13 cellular contexts compared by ENCODE assay signal in the genomic region with DNA sequence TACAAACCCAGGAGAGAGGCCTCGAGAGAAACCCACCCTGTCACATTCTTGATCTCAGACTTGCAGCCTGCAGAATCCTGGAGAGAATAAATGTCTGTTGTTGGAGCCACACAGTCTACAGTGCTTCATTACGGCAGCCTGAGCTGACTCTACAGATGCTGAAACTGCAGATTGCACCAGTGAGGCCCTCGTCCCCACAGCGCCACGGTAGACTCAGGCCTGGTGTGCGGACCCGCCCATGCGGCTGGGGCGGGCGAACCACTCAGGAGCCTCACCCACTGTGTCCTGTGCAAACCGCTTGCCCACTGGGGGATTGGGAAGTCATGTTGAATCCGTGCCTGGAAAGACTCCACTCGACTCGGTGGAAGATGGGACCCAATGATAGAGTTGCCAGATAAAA.
A peak's percentile ranks its signal among the peaks of the same experiment; 100 is the strongest.
DNase-seq lines count a peak whose midpoint lies in the region; ATAC-seq and TF ChIP-seq lines count a peak whose summit lies in the region.
"Had no signal": no experiment of that assay in that cellular context is flagged by ENCODE, and none has a peak within 500 bp of the region (broad histone marks: within the 10 kb centered on the region; RNA-seq: fewer than 3 reads in every experiment).

No MANE protein-coding gene starts in this region.

- DNase-seq in left ventricle myocardium inferior (no peak), Right ventricle myocardium inferior (ENCODE audit: missing footprints) (no peak), endodermal cell (peak; percentile 20), sciatic nerve (ENCODE audit: low spot score) (peak; percentile 49), cortex of kidney (lab: John Stamatoyannopoulos, UW) (no peak), SW480 (ENCODE audit: low spot score) (no peak)
- DNase-seq: C1 segment of cervical spinal cord; Calu3; CD4-positive, alpha-beta T cell; DMS 273 treated with DMSO at 0.1 percent for 48 hours had no signal

- H3K4me3 ChIP-seq in left ventricle myocardium inferior, result no peak overlapping the region
- H3K4me3 ChIP-seq in endodermal cell (ENCODE audit: low read length), result no peak overlapping the region
- H3K4me3 ChIP-seq: HAP-1 had no signal

- H3K27me3 ChIP-seq in left ventricle myocardium inferior (ENCODE audit: low read depth), result peaks cover 8% of the 10 kb centered on the region
- H3K27me3 ChIP-seq in endodermal cell (ENCODE audit: control insufficient read depth, insufficient read depth, low read length, poor library complexity, severe bottlenecking), result no peaks in the 10 kb centered on the region

- TF ChIP-seq CTCF in left ventricle myocardium inferior (IDR thresholded peaks at IDR 0.05; ENCODE audit: borderline replicate concordance), result no peak
- TF ChIP-seq CTCF in endodermal cell (conservative IDR thresholded peaks at IDR 0.05), result no peak

- no peaks in the 10 kb centered on the region for H3K36me3 Mint-ChIP-seq in endodermal cell (ENCODE audit: low read depth)

- H3K9ac ChIP-seq in endodermal cell (ENCODE audit: extremely low read depth, low read length, poor library complexity, severe bottlenecking), result no peak overlapping the region

- intact Hi-C loops in left ventricle myocardium inferior (cut with micrococcal nuclease), result no loop called here
- intact Hi-C loops in Right ventricle myocardium inferior (cut with DNase I), result no loop called here
- intact Hi-C loops in sciatic nerve (cut with DNase I), result loop anchor here (5.0 kb wide), 1 partner anchor 962 kb away; no protein-coding TSS in a partner anchor

- 96% methylated on average over 13 to 14 of the region's 14 CpGs for WGBS in endodermal cell (ENCODE audit: insufficient coverage in 1 of 2, insufficient read length in 1 of 2), 2 experiments

- H3K9me3 Mint-ChIP-seq in endodermal cell, result no peaks in the 10 kb centered on the region
- H3K9me3 Mint-ChIP-seq: CD4-positive, alpha-beta T cell had no signal

- H3K4me1 ChIP-seq in left ventricle myocardium inferior (no peaks in the 10 kb centered on the region), endodermal cell (ENCODE audit: control insufficient read depth, insufficient read depth, low read length) (peaks cover 6% of the 10 kb centered on the region)
- H3K4me1 ChIP-seq: HAP-1 had no signal

- H3K9me3 ChIP-seq in left ventricle myocardium inferior (replicated peaks) (no peaks in the 10 kb centered on the region), endodermal cell (ENCODE audit: control insufficient read depth, low read length) (no peaks in the 10 kb centered on the region)
- H3K9me3 ChIP-seq: HAP-1 had no signal

- ATAC-seq in Right ventricle myocardium inferior, result no peak
- no peak for ATAC-seq in sciatic nerve
- no peak for ATAC-seq in GM21825 (IDR thresholded peaks at IDR 0.05; ENCODE audit: unreplicated experiment)

- no peak overlapping the region for H3K27ac Mint-ChIP-seq in endodermal cell
- H3K27ac Mint-ChIP-seq: B cell; CD4-positive, alpha-beta T cell had no signal

- H3K4me3 Mint-ChIP-seq in endodermal cell, result no peak overlapping the region
- H3K4me3 Mint-ChIP-seq: B cell; CD4-positive, alpha-beta T cell had no signal

- peak overlapping the region; percentile 48 for H3K27ac ChIP-seq in left ventricle myocardium inferior (replicated peaks)
- H3K27ac ChIP-seq in endodermal cell (ENCODE audit: low read depth, low read length), result no peak overlapping the region

- H3K4me1 Mint-ChIP-seq in endodermal cell, result peaks cover 22% of the 10 kb centered on the region
- H3K4me1 Mint-ChIP-seq: B cell had no signal

- peaks cover 6% of the 10 kb centered on the region for H3K27me3 Mint-ChIP-seq in endodermal cell (ENCODE audit: insufficient read depth)
- H3K27me3 Mint-ChIP-seq: CD4-positive, alpha-beta T cell had no signal

- no peaks in the 10 kb centered on the region for H3K36me3 ChIP-seq in left ventricle myocardium inferior
- no peaks in the 10 kb centered on the region for H3K36me3 ChIP-seq in endodermal cell (ENCODE audit: control insufficient read depth, insufficient read depth, low read length)
- H3K36me3 ChIP-seq: HAP-1 had no signal

Comparison
In these comparisons a context has a peak if more than half of its experiments do, and no peak if none do; other contexts are left out.
1. DNase-seq: peak in endodermal cell (single experiment) and sciatic nerve (single experiment); none in left ventricle myocardium inferior (single experiment), Right ventricle myocardium inferior (single experiment), cortex of kidney (single experiment) and SW480 (single experiment).